Comparison of ENCODE assay signal across 28 cellular contexts in the genomic region with DNA sequence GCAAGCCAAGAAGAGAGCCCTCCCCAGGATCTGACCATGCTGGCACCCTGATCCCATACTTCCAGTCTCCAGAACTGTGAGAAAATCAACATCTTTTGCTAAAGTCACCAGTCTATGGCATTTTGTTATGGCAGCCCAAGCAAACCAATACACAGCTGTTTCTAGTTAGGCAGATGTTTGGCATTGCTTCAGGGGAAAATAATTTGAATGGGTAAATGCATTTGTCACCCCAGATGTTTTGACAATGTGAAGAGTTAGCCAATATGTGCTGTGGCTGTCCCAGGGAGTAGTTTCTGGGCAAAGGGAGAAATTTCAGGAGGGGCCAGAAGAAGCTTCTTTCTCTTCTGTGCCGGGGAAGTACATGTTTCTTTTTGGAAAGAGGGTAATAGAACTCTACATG.
"Had no signal": no experiment of that assay in that cellular context is flagged by ENCODE, and none has a peak within 500 bp of the region (broad histone marks: within the 10 kb centered on the region; RNA-seq: fewer than 3 reads in every experiment).

No MANE protein-coding gene starts in this region.

- ATAC-seq: activated CD4-positive, alpha-beta T cell treated with anti-CD3 and anti-CD28 coated beads for 36 hours; activated CD8-positive, alpha-beta memory T cell treated with anti-CD3 and anti-CD28 coated beads, Interleukin-2, amount 10 ng/mL, durations not matched to agents 7 days and 5 days; activated CD8-positive, alpha-beta T cell treated with anti-CD3 and anti-CD28 coated beads, Interleukin-2, amount 10 ng/mL, durations not matched to agents 7 days and 5 days; activated naive CD4-positive, alpha-beta T cell treated with anti-CD3 and anti-CD28 coated beads, Interleukin-2, amount 50 U/mL, for 72 hours; activated T-cell treated with anti-CD3 and anti-CD28 coated beads, Interleukin-2, amount 50 U/mL, for 72 hours; heart right ventricle; lower lobe of right lung; naive thymus-derived CD8-positive, alpha-beta T cell; pancreas; stimulated activated memory B cell treated with anti-CD40 and anti-IgM and Interleukin-4, amounts not matched to agents 10 μg/mL and 1 μg/mL and 100 μg/mL, for 72 hours; stimulated activated naive CD8-positive, alpha-beta T cell treated with anti-CD3 and anti-CD28 coated beads, Interleukin-15, amount 100 ng/mL, for 72 hours had no signal

- DNase-seq: activated CD4-positive, alpha-beta T cell treated with anti-CD3 and anti-CD28 coated beads for 36 hours; activated CD4-positive, CD25-positive, alpha-beta regulatory T cell; activated CD8-positive, alpha-beta memory T cell treated with anti-CD3 and anti-CD28 coated beads, Interleukin-2, amount 10 ng/mL, durations not matched to agents 7 days and 5 days; activated CD8-positive, alpha-beta T cell treated with anti-CD3 and anti-CD28 coated beads, Interleukin-2, amount 10 ng/mL, durations not matched to agents 7 days and 5 days; activated naive CD4-positive, alpha-beta T cell; activated T-cell treated with anti-CD3 and anti-CD28 coated beads, Interleukin-2, amount 50 U/mL, for 72 hours; anterior cingulate cortex; effector CD4-positive, alpha-beta T cell; foreskin melanocyte; heart right ventricle; lower lobe of right lung; mesenchymal stem cell; naive thymus-derived CD8-positive, alpha-beta T cell; nucleus accumbens; pancreas; retina; sigmoid colon; stimulated activated CD4-positive, alpha-beta T cell treated with anti-CD3 and anti-CD28 coated beads, Interleukin-1b, Interleukin-23, amount 100 ng/mL, for 48 hours; stimulated activated CD4-positive, alpha-beta T cell treated with anti-CD3 and anti-CD28 coated beads, Interleukin-4, amount 100 ng/mL, for 4 hours; stimulated activated CD8-positive, alpha-beta memory T cell treated with anti-CD3 and anti-CD28 coated beads, Interleukin-4, amount 100 ng/mL, for 48 hours; stimulated activated naive CD8-positive, alpha-beta T cell treated with anti-CD3 and anti-CD28 coated beads, Interleukin-15, amount 100 ng/mL, for 72 hours; substantia nigra; uterus had no signal

- H3K4me3 ChIP-seq: esophagus muscularis mucosa, heart right ventricle, lower lobe of right lung, pancreas, prostate gland, sigmoid colon, smooth muscle cell, uterus had no signal
